29 cellular contexts compared by ENCODE assay signal in genomic region chr12:58433969-58434368, GRCh38.
DNase-seq lines count a peak whose midpoint lies in the region; FAIRE-seq and TF ChIP-seq lines count a peak whose summit lies in the region.
"Had no signal": no experiment of that assay in that cellular context is flagged by ENCODE, and none has a peak within 500 bp of the region (broad histone marks: within the 10 kb centered on the region; RNA-seq: fewer than 3 reads in every experiment).

No MANE protein-coding gene starts in this region.

- no peak overlapping the region for H3K4me3 Mint-ChIP-seq in MCF 10A (ENCODE audit: unreplicated experiment)
- H3K4me3 Mint-ChIP-seq: naive thymus-derived CD8-positive, alpha-beta T cell had no signal

- no peak for TF ChIP-seq CTCF in mammary epithelial cell (conservative IDR thresholded peaks at IDR 0.05 in 1 of 2, IDR thresholded peaks at IDR 0.05 in 1 of 2; ENCODE audit: extremely low read depth in 1 of 2, insufficient read depth in 1 of 2, low read depth in 1 of 2, low read length in 2 of 2)
- TF ChIP-seq CTCF in MCF 10A (IDR thresholded peaks at IDR 0.05; ENCODE audit: unreplicated experiment), result no peak
- TF ChIP-seq CTCF in PC-9 (conservative IDR thresholded peaks at IDR 0.05), result no peak
- TF ChIP-seq CTCF in D721Med (IDR thresholded peaks at IDR 0.05; ENCODE audit: insufficient read depth, missing control alignments), result no peak
- TF ChIP-seq CTCF in hepatocyte (IDR thresholded peaks at IDR 0.05; ENCODE audit: poor library complexity), result no peak

- no peaks in the 10 kb centered on the region for H3K36me3 ChIP-seq in mammary epithelial cell (ENCODE audit: insufficient read depth, low read length)
- no peaks in the 10 kb centered on the region for H3K36me3 ChIP-seq in PC-9 (ENCODE audit: low read depth)
- no peaks in the 10 kb centered on the region for H3K36me3 ChIP-seq in hepatocyte (replicated peaks; ENCODE audit: insufficient read depth, low read depth)
- H3K36me3 ChIP-seq: BE2C, esophagus muscularis mucosa, stomach, upper lobe of left lung had no signal

- no peak for FAIRE-seq in D721Med (lab: Jason Lieb, UNC)
- FAIRE-seq: GM19239, kidney, RCC 7860 had no signal

- 100% methylated on average over 1 of the region's 1 CpG for WGBS in mammary epithelial cell (ENCODE audit: low coverage, missing lambda C conversion rate)
- WGBS in hepatocyte (ENCODE audit: low lambda C conversion rate, missing lambda C conversion rate), result 83% methylated on average over 1 of the region's 1 CpG

- H3K9me2 ChIP-seq in PC-9 (ENCODE audit: insufficient read depth) (no peaks in the 10 kb centered on the region), hepatocyte (replicated peaks; ENCODE audit: insufficient read depth) (no peaks in the 10 kb centered on the region)

- no peaks in the 10 kb centered on the region for H4K20me1 ChIP-seq in mammary epithelial cell (ENCODE audit: insufficient read depth, low read length)
- H4K20me1 ChIP-seq in PC-9 (ENCODE audit: insufficient read depth), result no peaks in the 10 kb centered on the region
- H4K20me1 ChIP-seq in hepatocyte (ENCODE audit: insufficient read depth, poor library complexity, severe bottlenecking), result no peaks in the 10 kb centered on the region

- no peaks in the 10 kb centered on the region for H3K27me3 Mint-ChIP-seq in MCF 10A (ENCODE audit: insufficient read depth, unreplicated experiment)

- intact Hi-C loops in mammary epithelial cell (cut with micrococcal nuclease), result no loop called here
- intact Hi-C loops in MCF 10A (cut with micrococcal nuclease), result no loop called here
- intact Hi-C loops in PC-9 (cut with micrococcal nuclease; ENCODE audit: unreplicated experiment), result no loop called here

- dilution Hi-C loops in mammary epithelial cell (cut with HindIII; ENCODE audit: low sequenced_read_pairs), result no loop called here

- peak overlapping the region; percentile 42 for H2AFZ ChIP-seq in mammary epithelial cell (ENCODE audit: low read depth, low read length)
- no peak overlapping the region for H2AFZ ChIP-seq in PC-9
- no peak overlapping the region for H2AFZ ChIP-seq in hepatocyte
- H2AFZ ChIP-seq: parathyroid adenoma had no signal

- peak; percentile 48 for DNase-seq in mammary epithelial cell
- DNase-seq in MCF 10A (ENCODE audit: unreplicated experiment), result no peak
- DNase-seq in PC-9, result peak in 1 of 2 experiments; percentile 67
- DNase-seq in fibroblast of peridontal ligament (ENCODE audit: extremely low read depth), result peak; percentile 36
- DNase-seq in SKM-1 (lab: John Stamatoyannopoulos, UW; ENCODE audit: unreplicated experiment), result no peak
- no peak for DNase-seq in NCI-H2227 (lab: John Stamatoyannopoulos, UW; ENCODE audit: unreplicated experiment)
- DNase-seq in D721Med (ENCODE audit: insufficient read length, low spot score), result no peak
- DNase-seq in hepatocyte (ENCODE audit: low spot score), result no peak
- DNase-seq: 8988T; activated CD4-positive, alpha-beta T cell treated with anti-CD3 and anti-CD28 coated beads, Interleukin-2, amount 50 U/mL, for 1 hour; activated CD8-positive, alpha-beta memory T cell treated with anti-CD3 and anti-CD28 coated beads, Interleukin-2, amount 50 U/mL, for 4 hours; activated gamma-delta T cell treated with Interleukin-2 at 50 U/mL for 16 hours; amygdala; BE2C; Caco-2; central memory CD4-positive, alpha-beta T cell; GF-D8; GOT3; kidney; mesenchymal stem cell; naive thymus-derived CD8-positive, alpha-beta T cell; NCI-H1436; stomach; upper lobe of left lung had no signal

- no peaks in the 10 kb centered on the region for H3K9me3 ChIP-seq in mammary epithelial cell (replicated peaks; ENCODE audit: insufficient read depth, low read length)
- H3K9me3 ChIP-seq in PC-9 (ENCODE audit: insufficient read depth, low read depth), result peaks cover 17% of the 10 kb centered on the region; the same call in 1 of the 2 replicates
- no peaks in the 10 kb centered on the region for H3K9me3 ChIP-seq in hepatocyte (ENCODE audit: low read depth)
- H3K9me3 ChIP-seq: BE2C, esophagus muscularis mucosa, stomach, upper lobe of left lung had no signal

- H3F3A ChIP-seq in PC-9 (ENCODE audit: insufficient read depth, low read depth), result no peaks in the 10 kb centered on the region

- no peaks in the 10 kb centered on the region for H3K36me3 Mint-ChIP-seq in MCF 10A (ENCODE audit: insufficient read depth, unreplicated experiment)
- H3K36me3 Mint-ChIP-seq: naive thymus-derived CD8-positive, alpha-beta T cell had no signal

- peaks cover 7% of the 10 kb centered on the region for H3K4me1 ChIP-seq in mammary epithelial cell (ENCODE audit: insufficient read depth, low read length)
- H3K4me1 ChIP-seq in PC-9 (replicated peaks; ENCODE audit: insufficient read depth), result peaks cover 16% of the 10 kb centered on the region
- H3K4me1 ChIP-seq in hepatocyte (ENCODE audit: insufficient read depth), result no peaks in the 10 kb centered on the region
- H3K4me1 ChIP-seq: BE2C, Caco-2, esophagus muscularis mucosa, parathyroid adenoma, stomach, upper lobe of left lung had no signal

- H3K4me2 ChIP-seq in mammary epithelial cell (ENCODE audit: insufficient read depth, low read depth, low read length), result no peak overlapping the region
- peak overlapping the region; percentile 45 for H3K4me2 ChIP-seq in PC-9
- no peak overlapping the region for H3K4me2 ChIP-seq in hepatocyte

- H3K79me2 ChIP-seq in mammary epithelial cell (ENCODE audit: insufficient read depth, low read length), result no peaks in the 10 kb centered on the region
- no peaks in the 10 kb centered on the region for H3K79me2 ChIP-seq in PC-9 (ENCODE audit: low read depth)
- no peaks in the 10 kb centered on the region for H3K79me2 ChIP-seq in hepatocyte
- H3K79me2 ChIP-seq: parathyroid adenoma had no signal

- H3K27ac Mint-ChIP-seq in MCF 10A (ENCODE audit: low read depth, unreplicated experiment), result no peak overlapping the region
- H3K27ac Mint-ChIP-seq: naive thymus-derived CD8-positive, alpha-beta T cell had no signal

- CTCF ChIA-PET in mammary epithelial cell (lab: Charles Lee; ENCODE audit: low non-redundant PET) (no interaction called here), MCF 10A (lab: Yijun Ruan, JAX) (no interaction called here), PC-9 (lab: Charles Lee) (no interaction called here)

- peaks cover 1% of the 10 kb centered on the region for H3K9me3 Mint-ChIP-seq in MCF 10A (ENCODE audit: unreplicated experiment)
- H3K9me3 Mint-ChIP-seq: naive thymus-derived CD8-positive, alpha-beta T cell had no signal

- peaks cover 6% of the 10 kb centered on the region for H3K4me1 Mint-ChIP-seq in MCF 10A (ENCODE audit: insufficient read depth, unreplicated experiment)
- H3K4me1 Mint-ChIP-seq: naive thymus-derived CD8-positive, alpha-beta T cell had no signal

- POLR2A ChIA-PET in MCF 10A (lab: Yijun Ruan, JAX), result interaction anchor here (0.6 kb wide), 1 partner anchor 9 kb away, joined by 4 read pairs; no protein-coding TSS in a partner anchor
- POLR2A ChIA-PET in PC-9 (lab: Charles Lee; ENCODE audit: unreplicated experiment), result no interaction called here

- H3K9ac ChIP-seq in mammary epithelial cell (ENCODE audit: insufficient read depth, low read length), result no peak overlapping the region
- H3K9ac ChIP-seq: parathyroid adenoma had no signal

- H3K27me3 ChIP-seq in mammary epithelial cell (ENCODE audit: insufficient read depth, low read length), result no peaks in the 10 kb centered on the region
- no peaks in the 10 kb centered on the region for H3K27me3 ChIP-seq in PC-9 (ENCODE audit: insufficient read depth, low read depth)
- H3K27me3 ChIP-seq in hepatocyte, result no peaks in the 10 kb centered on the region
- H3K27me3 ChIP-seq: BE2C, esophagus muscularis mucosa, stomach, upper lobe of left lung had no signal

- BruUV-seq in mammary epithelial cell (replicated peaks; lab: Mats Ljungman, UMichigan) (no TSS peak), MCF 10A (replicated peaks; lab: Mats Ljungman, UMichigan) (no TSS peak), PC-9 (replicated peaks; lab: Mats Ljungman, UMichigan) (no TSS peak)

- no peak overlapping the region for H3K27ac ChIP-seq in mammary epithelial cell (ENCODE audit: insufficient read depth, low read depth, low read length)
- H3K27ac ChIP-seq in PC-9, result peak overlapping the region; percentile 17
- no peak overlapping the region for H3K27ac ChIP-seq in hepatocyte
- H3K27ac ChIP-seq: esophagus muscularis mucosa, parathyroid adenoma, skin epidermis, stomach, upper lobe of left lung had no signal

- in situ Hi-C loops in mammary epithelial cell (cut with MboI; ENCODE audit: low sequenced_read_pairs in 2 of 2), result no loop called here

- H3K4me3 ChIP-seq in mammary epithelial cell (replicated peaks in 1 of 3; ENCODE audit: insufficient read depth in 1 of 3, low read depth in 2 of 3, low read length in 3 of 3) (no peak overlapping the region), PC-9 (no peak overlapping the region), hepatocyte (no peak overlapping the region)
- H3K4me3 ChIP-seq: esophagus muscularis mucosa, skin epidermis, stomach, upper lobe of left lung had no signal

Comparison
In these comparisons a context has a peak if more than half of its experiments do, and no peak if none do; other contexts are left out.
1. DNase-seq: peak in mammary epithelial cell (single experiment) and fibroblast of peridontal ligament (single experiment); none in MCF 10A (single experiment), SKM-1 (single experiment), NCI-H2227 (single experiment), D721Med (single experiment) and hepatocyte (single experiment).